14 cellular contexts compared by ENCODE assay signal in the genomic region with DNA sequence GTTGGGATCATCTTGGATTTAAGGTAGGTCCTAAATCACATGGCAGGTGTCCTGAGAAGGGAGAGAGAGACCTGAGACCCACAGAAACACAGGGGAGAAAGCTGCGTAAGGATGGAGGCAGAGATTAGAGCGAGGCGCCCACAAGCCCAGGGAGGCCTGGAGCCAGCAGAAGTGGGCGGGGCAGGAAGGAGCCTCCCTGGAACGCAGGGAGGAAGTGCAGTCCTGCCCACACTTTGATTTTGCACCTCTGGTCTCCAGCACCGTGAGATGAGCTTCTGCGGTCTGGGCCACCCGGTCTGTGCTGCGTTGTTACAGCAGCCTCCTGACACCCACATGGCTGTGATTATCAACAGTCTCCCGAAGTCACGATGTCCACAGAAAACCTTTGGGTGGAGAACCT.
"Had no signal": no experiment of that assay in that cellular context is flagged by ENCODE, and none has a peak within 500 bp of the region (broad histone marks: within the 10 kb centered on the region; RNA-seq: fewer than 3 reads in every experiment).

No MANE protein-coding gene starts in this region.

- H3K9me3 ChIP-seq: right lobe of liver, testis, upper lobe of right lung had no signal

- H3K36me3 Mint-ChIP-seq: activated naive CD8-positive, alpha-beta T cell treated with anti-CD3 and anti-CD28 coated beads, Interleukin-2, amount 10 ng/mL, durations not matched to agents 7 days and 5 days had no signal

- H3K4me3 ChIP-seq: right lobe of liver, smooth muscle cell, testis, upper lobe of right lung had no signal

- DNase-seq: activated CD4-positive, alpha-beta T cell treated with anti-CD3 and anti-CD28 coated beads, Interleukin-2, amount 50 U/mL, for 4 hours; activated gamma-delta T cell treated with Interleukin-2 at 50 U/mL for 16 hours; activated naive CD8-positive, alpha-beta T cell treated with anti-CD3 and anti-CD28 coated beads, Interleukin-2, amount 10 ng/mL, durations not matched to agents 7 days and 5 days; aorta; effector memory CD8-positive, alpha-beta T cell; head of caudate nucleus; nephron progenitor cell; right lobe of liver; stimulated activated naive CD8-positive, alpha-beta T cell treated with anti-CD3 and anti-CD28 coated beads, Interleukin-15, amount 100 ng/mL, for 72 hours; T-helper 1 cell; testis; upper lobe of right lung had no signal

- H3K4me1 ChIP-seq: testis had no signal

- H3K9me3 Mint-ChIP-seq: activated naive CD8-positive, alpha-beta T cell treated with anti-CD3 and anti-CD28 coated beads, Interleukin-2, amount 10 ng/mL, durations not matched to agents 7 days and 5 days; dendritic cell treated with granulocyte-macrophage colony-stimulating factor and Interleukin-4, amounts not matched to agents 40 ng/mL and 50 ng/mL, for 4 days; effector memory CD8-positive, alpha-beta T cell; nephron progenitor cell; stimulated activated naive CD8-positive, alpha-beta T cell treated with anti-CD3 and anti-CD28 coated beads, Interleukin-15, amount 100 ng/mL, for 72 hours had no signal

- H3K27me3 ChIP-seq: right lobe of liver, testis had no signal

- H3K27me3 Mint-ChIP-seq: activated naive CD8-positive, alpha-beta T cell treated with anti-CD3 and anti-CD28 coated beads, Interleukin-2, amount 10 ng/mL, durations not matched to agents 7 days and 5 days; effector memory CD8-positive, alpha-beta T cell had no signal

- H3K27ac Mint-ChIP-seq: activated naive CD8-positive, alpha-beta T cell treated with anti-CD3 and anti-CD28 coated beads, Interleukin-2, amount 10 ng/mL, durations not matched to agents 7 days and 5 days; dendritic cell treated with granulocyte-macrophage colony-stimulating factor and Interleukin-4, amounts not matched to agents 40 ng/mL and 50 ng/mL, for 4 days; nephron progenitor cell had no signal

- ATAC-seq: effector memory CD8-positive, alpha-beta T cell; right lobe of liver; stimulated activated naive CD8-positive, alpha-beta T cell treated with anti-CD3 and anti-CD28 coated beads, Interleukin-15, amount 100 ng/mL, for 72 hours; upper lobe of right lung had no signal

- H3K4me1 Mint-ChIP-seq: activated naive CD8-positive, alpha-beta T cell treated with anti-CD3 and anti-CD28 coated beads, Interleukin-2, amount 10 ng/mL, durations not matched to agents 7 days and 5 days; nephron progenitor cell; stimulated activated naive CD8-positive, alpha-beta T cell treated with anti-CD3 and anti-CD28 coated beads, Interleukin-15, amount 100 ng/mL, for 72 hours had no signal

- H3K27ac ChIP-seq: right lobe of liver, testis, upper lobe of right lung had no signal

- H3K4me3 Mint-ChIP-seq: activated naive CD8-positive, alpha-beta T cell treated with anti-CD3 and anti-CD28 coated beads, Interleukin-2, amount 10 ng/mL, durations not matched to agents 7 days and 5 days; dendritic cell treated with granulocyte-macrophage colony-stimulating factor and Interleukin-4, amounts not matched to agents 40 ng/mL and 50 ng/mL, for 4 days; effector memory CD8-positive, alpha-beta T cell; nephron progenitor cell; stimulated activated naive CD8-positive, alpha-beta T cell treated with anti-CD3 and anti-CD28 coated beads, Interleukin-15, amount 100 ng/mL, for 72 hours had no signal
